ENCODE assay signal across 8 cellular contexts in genomic region chr9:127921592-127922120, GRCh38. TPM values are rescaled to one million over a fixed set of nuclear protein-coding genes. Genes with fewer than 3 reads are reported as not detected.
DNase-seq lines count a peak whose midpoint lies in the region; ATAC-seq and TF ChIP-seq lines count a peak whose summit lies in the region.

No MANE protein-coding gene starts in this region.

- peak overlapping the region; percentile 66 for H3K4me3 Mint-ChIP-seq in activated naive CD8-positive, alpha-beta T cell treated with anti-CD3 and anti-CD28 coated beads, Interleukin-2, amount 10 ng/mL, durations not matched to agents 7 days and 5 days

- H3K9me3 Mint-ChIP-seq in activated naive CD8-positive, alpha-beta T cell treated with anti-CD3 and anti-CD28 coated beads, Interleukin-2, amount 10 ng/mL, durations not matched to agents 7 days and 5 days: no peaks in the 10 kb centered on the region

- no peak overlapping the region for H3K27ac Mint-ChIP-seq in activated naive CD8-positive, alpha-beta T cell treated with anti-CD3 and anti-CD28 coated beads, Interleukin-2, amount 10 ng/mL, durations not matched to agents 7 days and 5 days

- peak overlapping the region; percentile 76 for H3K4me2 ChIP-seq in skeletal muscle satellite cell (ENCODE audit: low read length)

- no peaks in the 10 kb centered on the region for H3K9me3 ChIP-seq in skeletal muscle satellite cell (replicated peaks; ENCODE audit: low read length)

- H3K4me3 ChIP-seq in skeletal muscle satellite cell (ENCODE audit: low read length): peak overlapping the region; percentile 57

- intact Hi-C loops in left cardiac atrium (cut with DNase I): loop anchor here (2.0 to 5.0 kb wide), 3 partner anchors 184 to 331 kb away; partner anchors contain the start of gene TOR2A (in 1 of the 2)

- peaks cover 30% of the 10 kb centered on the region for H3K4me1 Mint-ChIP-seq in activated naive CD8-positive, alpha-beta T cell treated with anti-CD3 and anti-CD28 coated beads, Interleukin-2, amount 10 ng/mL, durations not matched to agents 7 days and 5 days

- peaks cover 13% of the 10 kb centered on the region for H3K27me3 Mint-ChIP-seq in activated naive CD8-positive, alpha-beta T cell treated with anti-CD3 and anti-CD28 coated beads, Interleukin-2, amount 10 ng/mL, durations not matched to agents 7 days and 5 days

- ATAC-seq in HG02885 (IDR thresholded peaks at IDR 0.05; ENCODE audit: poor library complexity, unreplicated experiment): peak; percentile 34
- peak; percentile 25 for ATAC-seq in SK-N-SH treated with all-trans-retinoic acid at 6 μM for 48 hours
- ATAC-seq in activated naive CD8-positive, alpha-beta T cell treated with anti-CD3 and anti-CD28 coated beads, Interleukin-2, amount 10 ng/mL, durations not matched to agents 7 days and 5 days (ENCODE audit: low read depth): peak; percentile 34
- peak; percentile 11 to 16 for ATAC-seq in left cardiac atrium
- ATAC-seq in HG03045 (IDR thresholded peaks at IDR 0.05; ENCODE audit: unreplicated experiment): no peak

- no peaks in the 10 kb centered on the region for H3K27me3 ChIP-seq in skeletal muscle satellite cell (ENCODE audit: control insufficient read depth, insufficient read depth, low read length)

- peaks cover 1% of the 10 kb centered on the region for H3K36me3 Mint-ChIP-seq in activated naive CD8-positive, alpha-beta T cell treated with anti-CD3 and anti-CD28 coated beads, Interleukin-2, amount 10 ng/mL, durations not matched to agents 7 days and 5 days

- H3K4me1 ChIP-seq in skeletal muscle satellite cell (ENCODE audit: control insufficient read depth, insufficient read depth, low read length): peaks cover 52% of the 10 kb centered on the region

- H3K36me3 ChIP-seq in skeletal muscle satellite cell (ENCODE audit: insufficient read depth, low read length): no peaks in the 10 kb centered on the region

- DNase-seq in CD1c-positive myeloid dendritic cell (ENCODE audit: extremely low spot score) (peak; percentile 80), left cardiac atrium (peak; percentile 83), globus pallidus (ENCODE audit: low spot score) (no peak)
- peak; percentile 84 for DNase-seq in activated naive CD8-positive, alpha-beta T cell treated with anti-CD3 and anti-CD28 coated beads, Interleukin-2, amount 10 ng/mL, durations not matched to agents 7 days and 5 days

- H3K9ac ChIP-seq in skeletal muscle satellite cell (ENCODE audit: low read depth, low read length): no peak overlapping the region

- POLR2A ChIA-PET in activated naive CD8-positive, alpha-beta T cell treated with anti-CD3 and anti-CD28 coated beads, Interleukin-2, amount 10 ng/mL, durations not matched to agents 7 days and 5 days (lab: Charles Lee): interaction anchor here (0.5 to 2.6 kb wide), 10 partner anchors 8 to 331 kb away, joined by 3 to 12 read pairs (median 3); partner anchors contain the start of genes CDK9 and TOR2A

TF ChIP-seq in SK-N-SH treated with all-trans-retinoic acid at 6 μM for 48 hours, 23 proteins besides CTCF, POLR2A, EP300 and RAD21:
- TF ChIP-seq ISL1 (CRISPR knock-in tag; IDR thresholded peaks at IDR 0.05) (no peak), TSHZ2 (CRISPR knock-in tag; IDR thresholded peaks at IDR 0.05) (0 out of 2 replicates have a peak, but pooled peaks have one; percentile 23)

RNA-seq across cellular contexts. Expression of gene ST6GALNAC4, which starts 4.8 kb away (rescaled TPM):
- total RNA-seq in activated naive CD8-positive, alpha-beta T cell treated with anti-CD3 and anti-CD28 coated beads, Interleukin-2, amount 10 ng/mL, durations not matched to agents 7 days and 5 days: 10 to 100 TPM; 51.1 to 59.5 TPM
- total RNA-seq in left cardiac atrium: 10 to 100 TPM; 35.8 to 49.9 TPM
- 59.2 and 77.3 TPM in 2 replicates for total RNA-seq in skeletal muscle satellite cell (2012; rRNA removed)

RNA-seq across cellular contexts. Expression of gene PIP5KL1, which starts 8.9 kb away (rescaled TPM):
- 1 to 10 TPM; 1.5 to 1.9 TPM for total RNA-seq in activated naive CD8-positive, alpha-beta T cell treated with anti-CD3 and anti-CD28 coated beads, Interleukin-2, amount 10 ng/mL, durations not matched to agents 7 days and 5 days
- total RNA-seq in left cardiac atrium: under 1 TPM; 0.50 to 0.99 TPM
- 7.2 and 9.6 TPM in 2 replicates for total RNA-seq in skeletal muscle satellite cell (2012; rRNA removed)

RNA-seq across cellular contexts. Expression of gene DPM2, which starts 16.0 kb away (rescaled TPM):
- total RNA-seq in activated naive CD8-positive, alpha-beta T cell treated with anti-CD3 and anti-CD28 coated beads, Interleukin-2, amount 10 ng/mL, durations not matched to agents 7 days and 5 days: 10 to 100 TPM; 49.2 to 54.2 TPM
- 10 to 100 TPM; 14.7 to 18.3 TPM for total RNA-seq in left cardiac atrium
- total RNA-seq in skeletal muscle satellite cell (2012; rRNA removed): 13.7 and 16.6 TPM in 2 replicates

RNA-seq across cellular contexts. Expression of gene ST6GALNAC6, which starts 22.3 kb away (rescaled TPM):
- 100 to 1,000 TPM; 105 to 112 TPM for total RNA-seq in activated naive CD8-positive, alpha-beta T cell treated with anti-CD3 and anti-CD28 coated beads, Interleukin-2, amount 10 ng/mL, durations not matched to agents 7 days and 5 days
- 10 to 100 TPM; 56.7 to 71.7 TPM for total RNA-seq in left cardiac atrium
- total RNA-seq in skeletal muscle satellite cell (2012; rRNA removed): 29.7 and 42.2 TPM in 2 replicates

RNA-seq across cellular contexts. Expression of gene AK1, which starts 44.2 kb away (rescaled TPM):
- 10 to 100 TPM; 46.8 to 54.6 TPM for total RNA-seq in activated naive CD8-positive, alpha-beta T cell treated with anti-CD3 and anti-CD28 coated beads, Interleukin-2, amount 10 ng/mL, durations not matched to agents 7 days and 5 days
- 100 to 1,000 TPM; 593 to 626 TPM for total RNA-seq in left cardiac atrium
- 28.9 and 41.9 TPM in 2 replicates for total RNA-seq in skeletal muscle satellite cell (2012; rRNA removed)
